Comparison of ENCODE assay signal across 16 cellular contexts in the genomic region with DNA sequence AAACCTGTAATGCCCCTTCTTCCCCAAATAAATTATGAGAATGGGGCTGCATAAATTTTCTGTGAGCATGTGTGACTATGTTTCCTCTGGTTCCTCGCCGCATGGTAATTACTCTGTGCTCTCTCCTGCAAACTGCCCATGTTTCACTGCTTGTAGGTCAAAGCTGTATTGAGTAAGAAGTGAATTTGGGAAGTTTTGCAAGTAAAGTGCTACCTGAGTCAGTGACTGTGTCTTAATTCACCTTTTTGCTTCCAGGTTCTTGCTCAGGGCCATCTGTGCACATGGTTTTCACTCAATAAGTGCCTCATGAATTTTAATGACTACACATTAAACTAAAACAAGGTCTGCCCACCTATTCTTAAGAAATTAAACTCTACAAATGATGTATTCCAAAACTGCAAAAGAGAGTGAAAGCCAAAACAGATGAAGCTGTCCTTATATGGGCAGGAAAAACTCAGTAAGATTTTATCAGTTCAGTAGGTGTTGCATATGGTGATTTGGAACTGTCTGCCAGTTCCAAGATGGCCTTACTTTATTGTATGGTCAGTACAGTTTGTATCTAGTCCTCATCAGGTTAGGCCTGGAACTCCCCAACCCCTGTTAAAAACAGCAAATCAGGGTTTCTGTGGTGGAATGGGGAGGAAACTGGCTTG.
DNase-seq lines count a peak whose midpoint lies in the region; ATAC-seq and TF ChIP-seq lines count a peak whose summit lies in the region.
"Had no signal": no experiment of that assay in that cellular context is flagged by ENCODE, and none has a peak within 500 bp of the region (broad histone marks: within the 10 kb centered on the region; RNA-seq: fewer than 3 reads in every experiment).

No MANE protein-coding gene starts in this region.

- ATAC-seq in activated CD4-positive, CD25-positive, alpha-beta regulatory T cell treated with anti-CD3 and anti-CD28 coated beads, Interleukin-2, amount 50 U/mL, for 24 hours, result peak; percentile 62 to 75
- ATAC-seq in activated CD8-positive, alpha-beta T cell treated with anti-CD3 and anti-CD28 coated beads for 36 hours, result peak; percentile 76
- ATAC-seq in gastroesophageal sphincter (no peak), GM18505 (IDR thresholded peaks at IDR 0.05; ENCODE audit: unreplicated experiment) (no peak)
- ATAC-seq in stimulated activated naive CD8-positive, alpha-beta T cell treated with anti-CD3 and anti-CD28 coated beads, Interleukin-15, Interleukin-2, amounts not matched to agents 100 U/mL and 50 U/mL, for 24 hours, result peak; percentile 69
- ATAC-seq: SK-N-SH treated with all-trans-retinoic acid at 6 μM for 48 hours had no signal

- TF ChIP-seq CTCF in activated CD8-positive, alpha-beta T cell treated with anti-CD3 and anti-CD28 coated beads for 36 hours (IDR thresholded peaks at IDR 0.05), result no peak
- no peak for TF ChIP-seq CTCF in gastroesophageal sphincter (IDR thresholded peaks at IDR 0.05)

- no peaks in the 10 kb centered on the region for H3K27me3 ChIP-seq in gastroesophageal sphincter
- H3K27me3 ChIP-seq: suprapubic skin had no signal

- H3K27ac ChIP-seq in gastroesophageal sphincter, result peak overlapping the region; percentile 75 to 96 (median 87)
- H3K27ac ChIP-seq: suprapubic skin had no signal

- intact Hi-C loops in activated CD8-positive, alpha-beta T cell treated with anti-CD3 and anti-CD28 coated beads for 36 hours (cut with micrococcal nuclease), result loop anchor here (10.0 kb wide), 1 partner anchor 509 kb away; the partner anchor contains the start of gene BCL6

- peaks cover 12% of the 10 kb centered on the region for H3K36me3 Mint-ChIP-seq in activated CD8-positive, alpha-beta T cell treated with anti-CD3 and anti-CD28 coated beads for 36 hours (ENCODE audit: low read depth)
- H3K36me3 Mint-ChIP-seq: natural killer cell had no signal

- H3K4me1 Mint-ChIP-seq in activated CD8-positive, alpha-beta T cell treated with anti-CD3 and anti-CD28 coated beads for 36 hours (ENCODE audit: low read depth), result peaks cover 42% of the 10 kb centered on the region

- H3K36me3 ChIP-seq in gastroesophageal sphincter, result peaks cover 0 to 11% of the 10 kb centered on the region in 2 donors

- TF ChIP-seq EP300 in gastroesophageal sphincter (IDR thresholded peaks at IDR 0.05), result no peak

- H3K9me3 Mint-ChIP-seq in activated CD8-positive, alpha-beta T cell treated with anti-CD3 and anti-CD28 coated beads for 36 hours, result peaks cover 8% of the 10 kb centered on the region
- H3K9me3 Mint-ChIP-seq: natural killer cell had no signal

- no peak overlapping the region for H3K4me3 Mint-ChIP-seq in activated CD8-positive, alpha-beta T cell treated with anti-CD3 and anti-CD28 coated beads for 36 hours
- H3K4me3 Mint-ChIP-seq: natural killer cell had no signal

- CTCF ChIA-PET in activated CD8-positive, alpha-beta T cell treated with anti-CD3 and anti-CD28 coated beads for 36 hours (lab: Charles Lee), result interaction anchor here (0.7 to 2.5 kb wide), 6 partner anchors 11 to 534 kb away, joined by 3 to 11 read pairs (median 3); no protein-coding TSS in a partner anchor

- DNase-seq in activated CD4-positive, CD25-positive, alpha-beta regulatory T cell treated with anti-CD3 and anti-CD28 coated beads, Interleukin-2, amount 50 U/mL, for 72 hours, result no peak
- DNase-seq in activated CD8-positive, alpha-beta T cell treated with anti-CD3 and anti-CD28 coated beads for 36 hours, result peak; percentile 18
- DNase-seq in stimulated activated naive CD8-positive, alpha-beta T cell treated with anti-CD3 and anti-CD28 coated beads, Interleukin-15, Interleukin-2, amounts not matched to agents 100 U/mL and 50 U/mL, for 24 hours, result no peak
- DNase-seq in NCI-H82 (lab: John Stamatoyannopoulos, UW) (no peak), occipital lobe (lab: John Stamatoyannopoulos, UW) (no peak)
- DNase-seq: 8988T; activated CD8-positive, alpha-beta memory T cell treated with anti-CD3 and anti-CD28 coated beads for 24 hours; GOT3; natural killer cell had no signal

- peaks cover 15 to 80% (median 32%) of the 10 kb centered on the region in 3 donors for H3K4me1 ChIP-seq in gastroesophageal sphincter
- H3K4me1 ChIP-seq: suprapubic skin had no signal

- no peak overlapping the region for H3K4me3 ChIP-seq in gastroesophageal sphincter
- H3K4me3 ChIP-seq: lung, suprapubic skin had no signal

- 81 to 95% methylated on average over 2 of the region's 2 CpGs for WGBS in gastroesophageal sphincter (ENCODE audit: low coverage in 1 of 2), 2 donors

- H3K9me3 ChIP-seq in gastroesophageal sphincter, result no peaks in the 10 kb centered on the region
- H3K9me3 ChIP-seq: suprapubic skin had no signal

- peak overlapping the region; percentile 90 for H3K27ac Mint-ChIP-seq in activated CD8-positive, alpha-beta T cell treated with anti-CD3 and anti-CD28 coated beads for 36 hours
- H3K27ac Mint-ChIP-seq: natural killer cell, progenitor cell of endocrine pancreas had no signal

- POLR2A ChIA-PET in activated CD8-positive, alpha-beta T cell treated with anti-CD3 and anti-CD28 coated beads for 36 hours (lab: Charles Lee), result interaction anchor here (0.6 to 1.3 kb wide), 5 partner anchors 11 to 511 kb away, joined by 3 to 5 read pairs (median 3); no protein-coding TSS in a partner anchor

- no peaks in the 10 kb centered on the region for H3K27me3 Mint-ChIP-seq in activated CD8-positive, alpha-beta T cell treated with anti-CD3 and anti-CD28 coated beads for 36 hours
- H3K27me3 Mint-ChIP-seq: progenitor cell of endocrine pancreas had no signal

- TF ChIP-seq POLR2A in gastroesophageal sphincter (IDR thresholded peaks at IDR 0.05) (no peak), GM18505 (IDR thresholded peaks at IDR 0.05; ENCODE audit: borderline replicate concordance, extremely low read depth, insufficient read depth, insufficient read length) (no peak)

Comparison
In these comparisons a context has a peak if more than half of its experiments do, and no peak if none do; other contexts are left out.
1. ATAC-seq: peak in activated CD4-positive, CD25-positive, alpha-beta regulatory T cell treated with anti-CD3 and anti-CD28 coated beads, Interleukin-2, amount 50 U/mL, for 24 hours (2 of 2), activated CD8-positive, alpha-beta T cell treated with anti-CD3 and anti-CD28 coated beads for 36 hours (single experiment) and stimulated activated naive CD8-positive, alpha-beta T cell treated with anti-CD3 and anti-CD28 coated beads, Interleukin-15, Interleukin-2, amounts not matched to agents 100 U/mL and 50 U/mL, for 24 hours (single experiment); none in gastroesophageal sphincter (single experiment) and GM18505 (single experiment).